In the genomic region with DNA sequence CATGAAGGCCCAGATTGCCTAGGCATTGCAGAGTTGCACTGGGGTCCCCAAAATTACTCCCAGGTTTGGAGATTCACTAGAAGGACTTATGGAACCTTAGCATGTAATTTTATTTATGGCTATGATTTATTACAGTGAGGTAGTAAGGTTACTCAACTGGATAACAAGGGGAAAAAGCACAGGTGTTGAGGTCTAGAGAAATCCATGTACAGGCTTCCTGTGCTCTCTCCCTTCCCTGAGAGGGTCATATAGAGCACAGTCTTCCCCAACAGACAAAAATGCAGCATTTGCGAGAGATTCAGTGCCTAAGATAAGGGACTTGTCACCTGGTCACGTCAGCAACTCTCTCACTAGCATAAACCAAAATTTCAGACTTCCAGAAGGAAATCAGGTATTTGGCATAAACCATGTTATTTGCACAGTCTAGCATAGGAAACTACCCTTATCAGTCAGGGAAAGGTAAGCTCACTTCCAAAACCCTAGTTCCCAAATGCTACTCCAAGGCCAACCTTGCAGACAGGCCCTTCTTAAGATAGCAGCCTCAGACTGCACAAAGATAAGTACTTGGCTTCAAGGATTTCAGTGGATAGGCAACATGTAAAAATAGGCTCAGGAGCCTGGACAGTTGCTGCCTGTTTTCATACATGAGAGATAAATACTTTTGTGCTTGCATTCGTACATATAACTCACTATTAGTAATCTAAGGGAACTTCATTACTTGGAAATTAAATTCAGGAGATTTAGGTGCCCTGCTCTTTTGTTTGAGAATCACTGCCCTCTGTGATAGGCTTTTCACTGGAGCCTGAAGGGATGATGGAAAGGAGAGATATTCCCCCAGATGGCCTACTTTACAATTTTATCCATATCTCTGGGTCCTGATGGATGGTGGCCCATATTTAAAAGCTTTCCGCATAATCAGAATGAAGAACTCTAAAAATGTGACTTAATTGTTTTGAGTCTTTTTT, we compare ENCODE assay signal across 26 cellular contexts.
"Had no signal": no experiment of that assay in that cellular context is flagged by ENCODE, and none has a peak within 500 bp of the region (broad histone marks: within the 10 kb centered on the region; RNA-seq: fewer than 3 reads in every experiment).

No MANE protein-coding gene starts in this region.

- H3K27me3 ChIP-seq: adrenal gland, Peyer's patch, SJSA1 had no signal

- ATAC-seq: activated naive CD4-positive, alpha-beta T cell treated with anti-CD3 and anti-CD28 coated beads, Interleukin-2, amount 50 U/mL, for 72 hours; activated T-cell treated with anti-CD3 and anti-CD28 coated beads, Interleukin-2, amount 50 U/mL, for 4 hours; PC-3 had no signal

- H3K9me3 ChIP-seq: adrenal gland, Peyer's patch, SJSA1 had no signal

- H3K4me1 ChIP-seq: adrenal gland, Peyer's patch, SJSA1 had no signal

- H3K36me3 ChIP-seq: adrenal gland, Peyer's patch, SJSA1 had no signal

- DNase-seq: activated CD4-positive, alpha-beta T cell treated with anti-CD3 and anti-CD28 coated beads, Interleukin-2, amount 10 ng/mL, durations not matched to agents 7 days and 5 days; activated CD4-positive, alpha-beta T cell treated with anti-CD3 and anti-CD28 coated beads, Interleukin-2, amount 50 U/mL, for 48 hours; activated CD8-positive, alpha-beta memory T cell treated with anti-CD3 and anti-CD28 coated beads, Interleukin-2, amount 50 U/mL, for 4 hours; activated gamma-delta T cell treated with Interleukin-2 at 50 U/mL for 16 hours; activated naive CD4-positive, alpha-beta T cell treated with anti-CD3 and anti-CD28 coated beads for 36 hours; activated T-cell treated with anti-CD3 and anti-CD28 coated beads for 4 hours; activated T-cell treated with anti-CD3 and anti-CD28 coated beads, Interleukin-2, amount 50 U/mL, for 4 hours; adrenal gland; caudate nucleus; Karpas-422; KBM-7; NCI-H1105; NCI-H1417 treated with DMSO at 0.1 percent for 48 hours; NCI-H187 treated with DMSO at 0.1 percent for 48 hours; NCI-H2081; NCI-H345; NCI-H524 treated with DMSO at 0.1 percent for 48 hours; PC-3; Peyer's patch; RPMI8226; SHP77 treated with DMSO at 0.1 percent for 48 hours; T1000 had no signal

- H3K27ac ChIP-seq: adrenal gland, Peyer's patch, SJSA1 had no signal

- H3K27ac Mint-ChIP-seq: activated CD4-positive, alpha-beta T cell treated with anti-CD3 and anti-CD28 coated beads, Interleukin-2, amount 10 ng/mL, durations not matched to agents 7 days and 5 days; activated naive CD4-positive, alpha-beta T cell treated with anti-CD3 and anti-CD28 coated beads for 36 hours; activated naive CD4-positive, alpha-beta T cell treated with anti-CD3 and anti-CD28 coated beads, Interleukin-2, amount 50 U/mL, for 72 hours; activated T-helper 1 cell treated with anti-CD3 and anti-CD28 coated beads, Interleukin-12 subunit alpha, Interleukin-12 subunit beta, Interleukin-2, Interleukin-4 antibody, amounts not matched to agents 30 ng/mL and 10 ng/mL and 1 ng/mL, durations not matched to agents 14 hours and 24 hours and 36 hours had no signal

- H3K9me3 Mint-ChIP-seq: activated CD4-positive, alpha-beta T cell treated with anti-CD3 and anti-CD28 coated beads, Interleukin-2, amount 10 ng/mL, durations not matched to agents 7 days and 5 days; activated naive CD4-positive, alpha-beta T cell treated with anti-CD3 and anti-CD28 coated beads for 36 hours; activated naive CD4-positive, alpha-beta T cell treated with anti-CD3 and anti-CD28 coated beads, Interleukin-2, amount 50 U/mL, for 72 hours; activated T-cell treated with anti-CD3 and anti-CD28 coated beads, Interleukin-2, amount 50 U/mL, for 4 hours; activated T-helper 1 cell treated with anti-CD3 and anti-CD28 coated beads, Interleukin-12 subunit alpha, Interleukin-12 subunit beta, Interleukin-2, Interleukin-4 antibody, amounts not matched to agents 30 ng/mL and 10 ng/mL and 1 ng/mL, durations not matched to agents 14 hours and 24 hours and 36 hours; brain had no signal

- H3K4me3 Mint-ChIP-seq: activated CD4-positive, alpha-beta T cell treated with anti-CD3 and anti-CD28 coated beads, Interleukin-2, amount 10 ng/mL, durations not matched to agents 7 days and 5 days; activated naive CD4-positive, alpha-beta T cell treated with anti-CD3 and anti-CD28 coated beads for 36 hours; activated T-cell treated with anti-CD3 and anti-CD28 coated beads, Interleukin-2, amount 50 U/mL, for 4 hours; activated T-helper 1 cell treated with anti-CD3 and anti-CD28 coated beads, Interleukin-12 subunit alpha, Interleukin-12 subunit beta, Interleukin-2, Interleukin-4 antibody, amounts not matched to agents 30 ng/mL and 10 ng/mL and 1 ng/mL, durations not matched to agents 14 hours and 24 hours and 36 hours; brain had no signal

- H3K36me3 Mint-ChIP-seq: activated naive CD4-positive, alpha-beta T cell treated with anti-CD3 and anti-CD28 coated beads, Interleukin-2, amount 50 U/mL, for 72 hours; brain had no signal

- H3K4me1 Mint-ChIP-seq: activated CD4-positive, alpha-beta T cell treated with anti-CD3 and anti-CD28 coated beads, Interleukin-2, amount 10 ng/mL, durations not matched to agents 7 days and 5 days had no signal

- H3K4me3 ChIP-seq: adrenal gland, Peyer's patch, SJSA1 had no signal

- H3K27me3 Mint-ChIP-seq: activated CD4-positive, alpha-beta T cell treated with anti-CD3 and anti-CD28 coated beads, Interleukin-2, amount 10 ng/mL, durations not matched to agents 7 days and 5 days; brain had no signal
